Comparison of ENCODE assay signal across 14 cellular contexts in genomic region chr12:89992668-89993401, GRCh38.
DNase-seq lines count a peak whose midpoint lies in the region; ATAC-seq and TF ChIP-seq lines count a peak whose summit lies in the region.
"Had no signal": no experiment of that assay in that cellular context is flagged by ENCODE, and none has a peak within 500 bp of the region (broad histone marks: within the 10 kb centered on the region; RNA-seq: fewer than 3 reads in every experiment).

No MANE protein-coding gene starts in this region.

- DNase-seq in CD4-positive, alpha-beta T cell = no peak
- DNase-seq in NCI-H526 treated with DMSO at 0.1 percent for 48 hours (lab: John Stamatoyannopoulos, UW) (peak; percentile 79), Caco-2 (no peak), dorsolateral prefrontal cortex (no peak), osteocyte (ENCODE audit: extremely low spot score, unreplicated experiment) (no peak)
- no peak for DNase-seq in effector memory CD8-positive, alpha-beta T cell
- DNase-seq: C1 segment of cervical spinal cord, DND-41, GOT3, NCI-H2107, NCI-H226, Right ventricle myocardium superior had no signal

- H3K9me3 Mint-ChIP-seq in CD4-positive, alpha-beta T cell = no peaks in the 10 kb centered on the region
- H3K9me3 Mint-ChIP-seq in effector memory CD8-positive, alpha-beta T cell = no peaks in the 10 kb centered on the region
- no peaks in the 10 kb centered on the region for H3K9me3 Mint-ChIP-seq in stimulated activated memory B cell treated with anti-CD40 and anti-IgM and Interleukin-4, amounts not matched to agents 10 μg/mL and 1 μg/mL and 100 μg/mL, for 72 hours
- H3K9me3 Mint-ChIP-seq in Caco-2 (ENCODE audit: unreplicated experiment) = no peaks in the 10 kb centered on the region
- no peaks in the 10 kb centered on the region for H3K9me3 Mint-ChIP-seq in osteocyte (ENCODE audit: unreplicated experiment)

- POLR2A ChIA-PET in CD4-positive, alpha-beta T cell (lab: Charles Lee) = interaction anchor here (1.0 to 1.2 kb wide), 3 partner anchors 129 to 284 kb away, joined by 3 read pairs; partner anchors contain the start of gene ATP2B1
- POLR2A ChIA-PET in Caco-2 (lab: Charles Lee) = no interaction called here

- no peak overlapping the region for H3K4me3 ChIP-seq in Caco-2 (ENCODE audit: low read depth, low read length)
- H3K4me3 ChIP-seq in dorsolateral prefrontal cortex = no peak overlapping the region
- H3K4me3 ChIP-seq: K562 had no signal

- no peak overlapping the region for H3K27ac ChIP-seq in CD4-positive, alpha-beta T cell (ENCODE audit: low read depth, low read length)
- no peak overlapping the region for H3K27ac ChIP-seq in dorsolateral prefrontal cortex

- CTCF ChIA-PET in CD4-positive, alpha-beta T cell (lab: Charles Lee) = no interaction called here
- CTCF ChIA-PET in Caco-2 (lab: Charles Lee) = no interaction called here

- H3K27me3 Mint-ChIP-seq in CD4-positive, alpha-beta T cell = no peaks in the 10 kb centered on the region
- no peaks in the 10 kb centered on the region for H3K27me3 Mint-ChIP-seq in effector memory CD8-positive, alpha-beta T cell
- H3K27me3 Mint-ChIP-seq in stimulated activated memory B cell treated with anti-CD40 and anti-IgM and Interleukin-4, amounts not matched to agents 10 μg/mL and 1 μg/mL and 100 μg/mL, for 72 hours = no peaks in the 10 kb centered on the region
- H3K27me3 Mint-ChIP-seq in Caco-2 (ENCODE audit: insufficient read depth, unreplicated experiment) = no peaks in the 10 kb centered on the region
- H3K27me3 Mint-ChIP-seq in osteocyte (ENCODE audit: unreplicated experiment) = no peaks in the 10 kb centered on the region

- H3K27me3 ChIP-seq in CD4-positive, alpha-beta T cell (ENCODE audit: control insufficient read depth, insufficient read depth, low read length) = no peaks in the 10 kb centered on the region
- H3K27me3 ChIP-seq in Caco-2 (replicated peaks; ENCODE audit: control insufficient read depth, insufficient read depth, low read length) (no peaks in the 10 kb centered on the region), dorsolateral prefrontal cortex (no peaks in the 10 kb centered on the region)

- TF ChIP-seq CTCF in CD4-positive, alpha-beta T cell (IDR thresholded peaks at IDR 0.05) = no peak
- no peak for TF ChIP-seq CTCF in Caco-2 (IDR thresholded peaks at IDR 0.05; ENCODE audit: insufficient read depth in 1 of 2, low read depth in 1 of 2, low read length in 1 of 2, severe bottlenecking in 1 of 2, unreplicated experiment in 1 of 2)
- no peak for TF ChIP-seq CTCF in dorsolateral prefrontal cortex (IDR thresholded peaks at IDR 0.05 in 54 of 56, conservative IDR thresholded peaks at IDR 0.05 in 2 of 56; ENCODE audit: low read depth in 1 of 56, partially characterized antibody in 56 of 56)
- no peak for TF ChIP-seq CTCF in osteocyte (IDR thresholded peaks at IDR 0.05)

- no peaks in the 10 kb centered on the region; the same call in 1 of the 2 replicates for H3K4me1 ChIP-seq in Caco-2

- intact Hi-C loops in CD4-positive, alpha-beta T cell (cut with DNase I, micrococcal nuclease) = no loop called here
- intact Hi-C loops in Caco-2 (cut with micrococcal nuclease; ENCODE audit: unreplicated experiment) = no loop called here
- intact Hi-C loops in dorsolateral prefrontal cortex (cut with DNase I) = no loop called here

- BruUV-seq in Caco-2 (replicated peaks; lab: Mats Ljungman, UMichigan) = no TSS peak

- ATAC-seq in CD4-positive, alpha-beta T cell (ENCODE audit: poor library complexity) = peak; percentile 39
- peak; percentile 54 for ATAC-seq in effector memory CD8-positive, alpha-beta T cell (replicated peaks)
- ATAC-seq in stimulated activated memory B cell treated with anti-CD40 and anti-IgM and Interleukin-4, amounts not matched to agents 10 μg/mL and 1 μg/mL and 100 μg/mL, for 72 hours = no peak
- ATAC-seq: K562 had no signal

- H3K36me3 Mint-ChIP-seq in CD4-positive, alpha-beta T cell (ENCODE audit: low read depth) = no peaks in the 10 kb centered on the region
- H3K36me3 Mint-ChIP-seq in effector memory CD8-positive, alpha-beta T cell (ENCODE audit: insufficient read depth) = no peaks in the 10 kb centered on the region
- H3K36me3 Mint-ChIP-seq in stimulated activated memory B cell treated with anti-CD40 and anti-IgM and Interleukin-4, amounts not matched to agents 10 μg/mL and 1 μg/mL and 100 μg/mL, for 72 hours = no peaks in the 10 kb centered on the region
- no peaks in the 10 kb centered on the region for H3K36me3 Mint-ChIP-seq in Caco-2 (ENCODE audit: insufficient read depth, unreplicated experiment)
- H3K36me3 Mint-ChIP-seq in osteocyte (ENCODE audit: unreplicated experiment) = no peaks in the 10 kb centered on the region

- H3K36me3 ChIP-seq in Caco-2 (ENCODE audit: control insufficient read depth, insufficient read depth, low read length) = no peaks in the 10 kb centered on the region

- H3K27ac Mint-ChIP-seq in CD4-positive, alpha-beta T cell = no peak overlapping the region
- no peak overlapping the region for H3K27ac Mint-ChIP-seq in effector memory CD8-positive, alpha-beta T cell
- peak overlapping the region; percentile 72 for H3K27ac Mint-ChIP-seq in stimulated activated memory B cell treated with anti-CD40 and anti-IgM and Interleukin-4, amounts not matched to agents 10 μg/mL and 1 μg/mL and 100 μg/mL, for 72 hours
- H3K27ac Mint-ChIP-seq in Caco-2 (ENCODE audit: unreplicated experiment) (no peak overlapping the region), osteocyte (ENCODE audit: unreplicated experiment) (no peak overlapping the region)

- no peaks in the 10 kb centered on the region for H3K9me3 ChIP-seq in CD4-positive, alpha-beta T cell (ENCODE audit: control insufficient read depth, low read length)
- no peaks in the 10 kb centered on the region for H3K9me3 ChIP-seq in Caco-2

- peaks cover 46% of the 10 kb centered on the region for H3K4me1 Mint-ChIP-seq in CD4-positive, alpha-beta T cell (ENCODE audit: low read depth)
- peaks cover 9 to 20% of the 10 kb centered on the region in 2 donors for H3K4me1 Mint-ChIP-seq in effector memory CD8-positive, alpha-beta T cell (ENCODE audit: low read depth in 2 of 2)
- H3K4me1 Mint-ChIP-seq in stimulated activated memory B cell treated with anti-CD40 and anti-IgM and Interleukin-4, amounts not matched to agents 10 μg/mL and 1 μg/mL and 100 μg/mL, for 72 hours = peaks cover 33% of the 10 kb centered on the region
- H3K4me1 Mint-ChIP-seq in Caco-2 (ENCODE audit: low read depth, unreplicated experiment) (no peaks in the 10 kb centered on the region), osteocyte (ENCODE audit: unreplicated experiment) (peaks cover 17% of the 10 kb centered on the region)

- H3K4me3 Mint-ChIP-seq in CD4-positive, alpha-beta T cell = peak overlapping the region; percentile 30
- H3K4me3 Mint-ChIP-seq in effector memory CD8-positive, alpha-beta T cell = no peak overlapping the region
- H3K4me3 Mint-ChIP-seq in stimulated activated memory B cell treated with anti-CD40 and anti-IgM and Interleukin-4, amounts not matched to agents 10 μg/mL and 1 μg/mL and 100 μg/mL, for 72 hours = no peak overlapping the region
- H3K4me3 Mint-ChIP-seq in Caco-2 (ENCODE audit: unreplicated experiment) (no peak overlapping the region), osteocyte (ENCODE audit: unreplicated experiment) (no peak overlapping the region)
